Comparison of ENCODE assay signal across 4 cellular contexts in the genomic region with DNA sequence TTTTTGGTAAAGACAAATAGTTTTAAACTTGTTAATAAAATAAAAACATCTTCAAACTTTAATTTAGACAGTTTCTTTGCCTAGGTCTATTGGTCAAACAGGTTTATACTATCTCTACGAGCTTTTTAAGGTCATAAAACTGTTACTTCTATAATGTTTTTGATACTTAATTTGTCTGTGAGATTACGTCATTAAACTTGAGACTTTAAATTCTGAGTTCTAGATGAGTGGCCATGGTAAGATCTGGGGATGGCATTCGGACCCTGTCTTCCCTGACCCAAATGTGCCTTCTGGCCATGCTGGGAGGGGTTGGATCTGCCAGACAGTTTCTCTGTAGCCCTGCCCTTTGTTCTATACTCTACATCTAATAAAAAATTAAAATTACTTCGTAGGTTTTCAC.
TF ChIP-seq lines count a peak whose summit lies in the region.

No MANE protein-coding gene starts in this region.

TF ChIP-seq in HepG2, 621 proteins besides CTCF, POLR2A, EP300 and RAD21:
- TF ChIP-seq CREB1 (IDR thresholded peaks at IDR 0.05) (0 out of 2 replicates have a peak, but pooled peaks have one; percentile 7), CREB1 (CRISPR knock-in tag; IDR thresholded peaks at IDR 0.05) (no peak), ATF7 (IDR thresholded peaks at IDR 0.05) (peak; percentile 91), ATF7 (CRISPR knock-in tag; IDR thresholded peaks at IDR 0.05) (no peak)
- TF ChIP-seq, protein P1, sequence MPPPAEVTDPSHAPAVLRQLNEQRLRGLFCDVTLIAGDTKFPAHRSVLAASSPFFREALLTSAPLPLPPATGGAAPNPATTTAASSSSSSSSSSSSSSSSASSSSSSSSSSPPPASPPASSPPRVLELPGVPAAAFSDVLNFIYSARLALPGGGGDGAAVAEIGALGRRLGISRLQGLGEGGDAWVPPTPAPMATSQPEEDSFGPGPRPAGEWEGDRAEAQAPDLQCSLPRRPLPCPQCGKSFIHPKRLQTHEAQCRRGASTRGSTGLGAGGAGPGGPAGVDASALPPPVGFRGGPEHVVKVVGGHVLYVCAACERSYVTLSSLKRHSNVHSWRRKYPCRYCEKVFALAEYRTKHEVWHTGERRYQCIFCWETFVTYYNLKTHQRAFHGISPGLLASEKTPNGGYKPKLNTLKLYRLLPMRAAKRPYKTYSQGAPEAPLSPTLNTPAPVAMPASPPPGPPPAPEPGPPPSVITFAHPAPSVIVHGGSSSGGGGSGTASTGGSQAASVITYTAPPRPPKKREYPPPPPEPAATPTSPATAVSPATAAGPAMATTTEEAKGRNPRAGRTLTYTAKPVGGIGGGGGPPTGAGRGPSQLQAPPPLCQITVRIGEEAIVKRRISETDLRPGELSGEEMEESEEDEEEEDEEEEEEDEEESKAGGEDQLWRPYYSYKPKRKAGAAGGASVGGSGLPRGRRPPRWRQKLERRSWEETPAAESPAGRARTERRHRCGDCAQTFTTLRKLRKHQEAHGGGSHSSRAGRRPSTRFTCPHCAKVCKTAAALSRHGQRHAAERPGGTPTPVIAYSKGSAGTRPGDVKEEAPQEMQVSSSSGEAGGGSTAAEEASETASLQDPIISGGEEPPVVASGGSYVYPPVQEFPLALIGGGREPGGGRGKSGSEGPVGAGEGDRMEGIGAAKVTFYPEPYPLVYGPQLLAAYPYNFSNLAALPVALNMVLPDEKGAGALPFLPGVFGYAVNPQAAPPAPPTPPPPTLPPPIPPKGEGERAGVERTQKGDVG (CRISPR knock-in tag; IDR thresholded peaks at IDR 0.05; ENCODE audit: borderline replicate concordance): no peak

TF ChIP-seq in HEK293, 187 proteins besides CTCF, POLR2A, EP300 and RAD21:
- TF ChIP-seq, protein P2, sequence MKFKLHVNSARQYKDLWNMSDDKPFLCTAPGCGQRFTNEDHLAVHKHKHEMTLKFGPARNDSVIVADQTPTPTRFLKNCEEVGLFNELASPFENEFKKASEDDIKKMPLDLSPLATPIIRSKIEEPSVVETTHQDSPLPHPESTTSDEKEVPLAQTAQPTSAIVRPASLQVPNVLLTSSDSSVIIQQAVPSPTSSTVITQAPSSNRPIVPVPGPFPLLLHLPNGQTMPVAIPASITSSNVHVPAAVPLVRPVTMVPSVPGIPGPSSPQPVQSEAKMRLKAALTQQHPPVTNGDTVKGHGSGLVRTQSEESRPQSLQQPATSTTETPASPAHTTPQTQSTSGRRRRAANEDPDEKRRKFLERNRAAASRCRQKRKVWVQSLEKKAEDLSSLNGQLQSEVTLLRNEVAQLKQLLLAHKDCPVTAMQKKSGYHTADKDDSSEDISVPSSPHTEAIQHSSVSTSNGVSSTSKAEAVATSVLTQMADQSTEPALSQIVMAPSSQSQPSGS (tag by site-specific recombination; IDR thresholded peaks at IDR 0.05; ENCODE audit: low read depth): 0 out of 2 replicates have a peak, but pooled peaks have one; percentile 46
- no peak for TF ChIP-seq ZSCAN23 (tag by site-specific recombination; IDR thresholded peaks at IDR 0.05)
TF ChIP-seq in HEK293: peak in this region for 1.

TF ChIP-seq in GM12878, 131 proteins besides CTCF, POLR2A, EP300 and RAD21:
- TF ChIP-seq ATF7 (IDR thresholded peaks at IDR 0.05; ENCODE audit: low read depth) (0 out of 2 replicates have a peak, but pooled peaks have one; percentile 22), TCF7 (IDR thresholded peaks at IDR 0.05; ENCODE audit: borderline replicate concordance) (no peak), KDM1A (IDR thresholded peaks at IDR 0.05; ENCODE audit: borderline replicate concordance) (no peak), GATAD2B (conservative IDR thresholded peaks at IDR 0.05; ENCODE audit: low read depth) (no peak)
- TF ChIP-seq, protein P3, sequence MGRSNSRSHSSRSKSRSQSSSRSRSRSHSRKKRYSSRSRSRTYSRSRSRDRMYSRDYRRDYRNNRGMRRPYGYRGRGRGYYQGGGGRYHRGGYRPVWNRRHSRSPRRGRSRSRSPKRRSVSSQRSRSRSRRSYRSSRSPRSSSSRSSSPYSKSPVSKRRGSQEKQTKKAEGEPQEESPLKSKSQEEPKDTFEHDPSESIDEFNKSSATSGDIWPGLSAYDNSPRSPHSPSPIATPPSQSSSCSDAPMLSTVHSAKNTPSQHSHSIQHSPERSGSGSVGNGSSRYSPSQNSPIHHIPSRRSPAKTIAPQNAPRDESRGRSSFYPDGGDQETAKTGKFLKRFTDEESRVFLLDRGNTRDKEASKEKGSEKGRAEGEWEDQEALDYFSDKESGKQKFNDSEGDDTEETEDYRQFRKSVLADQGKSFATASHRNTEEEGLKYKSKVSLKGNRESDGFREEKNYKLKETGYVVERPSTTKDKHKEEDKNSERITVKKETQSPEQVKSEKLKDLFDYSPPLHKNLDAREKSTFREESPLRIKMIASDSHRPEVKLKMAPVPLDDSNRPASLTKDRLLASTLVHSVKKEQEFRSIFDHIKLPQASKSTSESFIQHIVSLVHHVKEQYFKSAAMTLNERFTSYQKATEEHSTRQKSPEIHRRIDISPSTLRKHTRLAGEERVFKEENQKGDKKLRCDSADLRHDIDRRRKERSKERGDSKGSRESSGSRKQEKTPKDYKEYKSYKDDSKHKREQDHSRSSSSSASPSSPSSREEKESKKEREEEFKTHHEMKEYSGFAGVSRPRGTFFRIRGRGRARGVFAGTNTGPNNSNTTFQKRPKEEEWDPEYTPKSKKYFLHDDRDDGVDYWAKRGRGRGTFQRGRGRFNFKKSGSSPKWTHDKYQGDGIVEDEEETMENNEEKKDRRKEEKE (IDR thresholded peaks at IDR 0.05): no peak
TF ChIP-seq in GM12878: peak in this region for 1.

TF ChIP-seq in endothelial cell of umbilical vein, 7 proteins besides CTCF, POLR2A, EP300 and RAD21:
- TF ChIP-seq EZH2 (IDR thresholded peaks at IDR 0.05; ENCODE audit: borderline replicate concordance, low read depth, low read length, severe bottlenecking) (no peak), JUN (IDR thresholded peaks at IDR 0.05; ENCODE audit: borderline replicate concordance, insufficient read depth, insufficient read length, low read depth) (no peak), POLR2AphosphoS5 (IDR thresholded peaks at IDR 0.05; ENCODE audit: insufficient read depth, low read depth, low read length) (no peak), FOS (IDR thresholded peaks at IDR 0.05; ENCODE audit: borderline replicate concordance, insufficient read depth, low read length) (no peak), GATA2 (IDR thresholded peaks at IDR 0.05; ENCODE audit: insufficient read depth, insufficient read length, low read depth, low read length) (no peak), MYC (IDR thresholded peaks at IDR 0.05; ENCODE audit: low read depth, low read length) (no peak)
- TF ChIP-seq, protein P4, sequence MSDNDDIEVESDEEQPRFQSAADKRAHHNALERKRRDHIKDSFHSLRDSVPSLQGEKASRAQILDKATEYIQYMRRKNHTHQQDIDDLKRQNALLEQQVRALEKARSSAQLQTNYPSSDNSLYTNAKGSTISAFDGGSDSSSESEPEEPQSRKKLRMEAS (IDR thresholded peaks at IDR 0.05; ENCODE audit: insufficient read depth, insufficient read length): no peak
